In the genomic region with DNA sequence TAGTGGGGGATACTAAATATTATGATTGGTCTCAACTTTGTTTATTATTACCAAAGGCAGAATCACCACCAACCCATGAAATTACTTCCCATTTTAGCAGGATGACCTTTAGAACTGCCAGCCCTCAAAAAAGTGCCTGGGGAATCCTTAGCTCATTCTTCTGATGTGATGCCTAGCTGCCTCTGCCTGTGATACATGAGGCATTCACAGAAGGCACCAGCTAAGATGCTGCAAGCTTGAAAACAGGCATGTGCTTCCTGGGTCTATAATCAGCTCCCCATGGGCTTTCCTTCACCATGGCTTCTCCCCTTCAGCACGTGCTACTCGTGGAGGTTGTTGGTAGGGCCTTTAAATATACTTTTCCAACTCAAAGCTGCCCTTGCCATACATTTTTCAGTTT, we compare ENCODE assay signal across 17 cellular contexts. TPM values are rescaled to one million over a fixed set of nuclear protein-coding genes. Genes with fewer than 3 reads are reported as not detected.
DNase-seq lines count a peak whose midpoint lies in the region; ATAC-seq and TF ChIP-seq lines count a peak whose summit lies in the region.
"Had no signal": no experiment of that assay in that cellular context is flagged by ENCODE, and none has a peak within 500 bp of the region (broad histone marks: within the 10 kb centered on the region; RNA-seq: fewer than 3 reads in every experiment).

No MANE protein-coding gene starts in this region.

- no peak overlapping the region for H3K27ac Mint-ChIP-seq in CD14-positive monocyte
- H3K27ac Mint-ChIP-seq: activated CD4-positive, alpha-beta T cell treated with anti-CD3 and anti-CD28 coated beads, Interleukin-2, amount 10 ng/mL, durations not matched to agents 24 days and 14 days; activated naive CD4-positive, alpha-beta T cell treated with anti-CD3 and anti-CD28 coated beads, Interleukin-2, amount 50 U/mL, for 72 hours had no signal

- DNase-seq in LHCN-M2 (ENCODE audit: low read depth) (peak; percentile 73), epidermal melanocyte (ENCODE audit: insufficient read length, low spot score) (peak; percentile 25), prostate gland (ENCODE audit: low spot score) (no peak), D341Med (ENCODE audit: low spot score) (no peak), CD14-positive monocyte (ENCODE audit: low spot score) (no peak), DMS114 treated with DMSO at 0.1 percent for 48 hours (lab: John Stamatoyannopoulos, UW; ENCODE audit: unreplicated experiment) (no peak), upper lobe of right lung (no peak)
- DNase-seq: activated CD4-positive, alpha-beta T cell treated with anti-CD3 and anti-CD28 coated beads, Interleukin-2, amount 10 ng/mL, durations not matched to agents 24 days and 14 days; Caco-2; GOT3; NCI-H1436; ovary; SHP77 treated with DMSO at 0.1 percent for 48 hours; stimulated activated naive CD4-positive, alpha-beta T cell had no signal

- 79% methylated on average over 2 of the region's 2 CpGs for WGBS in prostate gland

- H3K4me3 ChIP-seq in ACC112 (ENCODE audit: low read depth, low read length) (peak overlapping the region; percentile 26), prostate gland (no peak overlapping the region), upper lobe of right lung (no peak overlapping the region)
- H3K4me3 ChIP-seq: ovary had no signal

- no peak for ATAC-seq in upper lobe of right lung
- ATAC-seq: activated naive CD4-positive, alpha-beta T cell treated with anti-CD3 and anti-CD28 coated beads, Interleukin-2, amount 50 U/mL, for 72 hours had no signal

- H3K27me3 Mint-ChIP-seq in CD14-positive monocyte (ENCODE audit: low read depth in 3 of 3), result peaks cover 0 to 2% (median 0%) of the 10 kb centered on the region in 3 donors

- intact Hi-C loops in prostate gland (cut with DNase I) (no loop called here), CD14-positive monocyte (cut with micrococcal nuclease) (no loop called here), upper lobe of right lung (cut with DNase I) (no loop called here)

- peaks cover 5% of the 10 kb centered on the region for H3K4me1 Mint-ChIP-seq in CD14-positive monocyte
- H3K4me1 Mint-ChIP-seq: activated CD4-positive, alpha-beta T cell treated with anti-CD3 and anti-CD28 coated beads, Interleukin-2, amount 10 ng/mL, durations not matched to agents 24 days and 14 days had no signal

- no peak for TF ChIP-seq POLR2A in prostate gland (IDR thresholded peaks at IDR 0.05)

- H2AFZ ChIP-seq in ACC112 (ENCODE audit: low read length, unreplicated experiment), result peak overlapping the region; percentile 29

- H3K27ac ChIP-seq in ACC112 (ENCODE audit: low read depth, low read length) (peak overlapping the region; percentile 94), prostate gland (peak overlapping the region; percentile 3 to 19), upper lobe of right lung (no peak overlapping the region)
- H3K27ac ChIP-seq: KMS-11, ovary had no signal

- no peaks in the 10 kb centered on the region for H3K79me2 ChIP-seq in ACC112 (ENCODE audit: control insufficient read depth, insufficient read depth, low read length, unreplicated experiment)

- H3K27me3 ChIP-seq in ACC112 (ENCODE audit: insufficient read depth, low read length) (no peaks in the 10 kb centered on the region), prostate gland (replicated peaks; ENCODE audit: insufficient read depth) (no peaks in the 10 kb centered on the region), upper lobe of right lung (no peaks in the 10 kb centered on the region)
- H3K27me3 ChIP-seq: ovary had no signal

- TF ChIP-seq CTCF in prostate gland (IDR thresholded peaks at IDR 0.05) (no peak), CD14-positive monocyte (IDR thresholded peaks at IDR 0.05) (no peak), upper lobe of right lung (IDR thresholded peaks at IDR 0.05) (no peak)

- no peaks in the 10 kb centered on the region for H3K9me3 ChIP-seq in prostate gland
- H3K9me3 ChIP-seq in upper lobe of right lung, result no peaks in the 10 kb centered on the region
- H3K9me3 ChIP-seq: Caco-2, ovary had no signal

- H3K36me3 Mint-ChIP-seq in CD14-positive monocyte, result no peaks in the 10 kb centered on the region
- H3K36me3 Mint-ChIP-seq: activated naive CD4-positive, alpha-beta T cell treated with anti-CD3 and anti-CD28 coated beads, Interleukin-2, amount 50 U/mL, for 72 hours had no signal

- H3K9me3 Mint-ChIP-seq in CD14-positive monocyte, result peaks cover 0 to 2% (median 0%) of the 10 kb centered on the region in 7 donors
- H3K9me3 Mint-ChIP-seq: activated CD4-positive, alpha-beta T cell treated with anti-CD3 and anti-CD28 coated beads, Interleukin-2, amount 10 ng/mL, durations not matched to agents 24 days and 14 days; activated naive CD4-positive, alpha-beta T cell treated with anti-CD3 and anti-CD28 coated beads, Interleukin-2, amount 50 U/mL, for 72 hours had no signal

- no peaks in the 10 kb centered on the region for H3K36me3 ChIP-seq in ACC112 (ENCODE audit: insufficient read depth, low read length)
- no peaks in the 10 kb centered on the region for H3K36me3 ChIP-seq in prostate gland
- H3K36me3 ChIP-seq in upper lobe of right lung, result no peaks in the 10 kb centered on the region
- H3K36me3 ChIP-seq: ovary had no signal

- H3K4me3 Mint-ChIP-seq in CD14-positive monocyte, result no peak overlapping the region
- H3K4me3 Mint-ChIP-seq: activated CD4-positive, alpha-beta T cell treated with anti-CD3 and anti-CD28 coated beads, Interleukin-2, amount 10 ng/mL, durations not matched to agents 24 days and 14 days had no signal

- H3K4me1 ChIP-seq in ACC112 (ENCODE audit: control insufficient read depth, insufficient read depth, low read length, unreplicated experiment) (peaks cover 63% of the 10 kb centered on the region), prostate gland (replicated peaks) (no peaks in the 10 kb centered on the region), upper lobe of right lung (peaks cover 26% of the 10 kb centered on the region)
- H3K4me1 ChIP-seq: Caco-2 had no signal

RNA-seq across cellular contexts. Expression of gene ARHGAP20, which starts 50.4 kb away (rescaled TPM):
- 0.58 and 0.75 TPM in 2 replicates for total RNA-seq in LHCN-M2 (2014; rRNA removed)
- polyA plus RNA-seq in LHCN-M2 (2012), result 0.49 TPM
- total RNA-seq in prostate gland, result 10 to 100 TPM in 1 of 2 donors, 1 to 10 TPM in 1; 3.7 to 26.8 TPM
- not detected for polyA plus RNA-seq in CD14-positive monocyte
- total RNA-seq in upper lobe of right lung, result 6.6 TPM
- total RNA-seq: activated CD4-positive, alpha-beta T cell treated with anti-CD3 and anti-CD28 coated beads, Interleukin-2, amount 10 ng/mL, durations not matched to agents 24 days and 14 days had no signal

Comparison
In these comparisons a context has a peak if more than half of its experiments do, and no peak if none do; other contexts are left out.
1. DNase-seq: peak in LHCN-M2 (single experiment) and epidermal melanocyte (single experiment); none in prostate gland (single experiment), D341Med (single experiment), CD14-positive monocyte (single experiment), DMS114 treated with DMSO at 0.1 percent for 48 hours (single experiment) and upper lobe of right lung (single experiment).